ENCODE assay signal across 17 cellular contexts in genomic region chr1:98406346-98407088, GRCh38.
A peak's percentile ranks its signal among the peaks of the same experiment; 100 is the strongest.
DNase-seq lines count a peak whose midpoint lies in the region; ATAC-seq and TF ChIP-seq lines count a peak whose summit lies in the region.
"Had no signal": no experiment of that assay in that cellular context is flagged by ENCODE, and none has a peak within 500 bp of the region (broad histone marks: within the 10 kb centered on the region; RNA-seq: fewer than 3 reads in every experiment).

No MANE protein-coding gene starts in this region.

- WGBS in endodermal cell (ENCODE audit: insufficient coverage in 1 of 2, insufficient read length in 1 of 2), 2 experiments = 88% methylated on average over 1 of the region's 1 CpG; no CpG with 5 or more reads in 1 of the 2 experiments

- peak overlapping the region; percentile 47; the same call in 1 of the 2 replicates for H3K4me2 ChIP-seq in DND-41 (ENCODE audit: insufficient read depth, low read length)

- ATAC-seq in DND-41 (ENCODE audit: insufficient read depth, low read depth) (no peak), natural killer cell (no peak)
- ATAC-seq: right cardiac atrium had no signal

- H3K4me1 ChIP-seq in DND-41 (ENCODE audit: insufficient read depth, low read length) (peaks cover 59% of the 10 kb centered on the region), endodermal cell (ENCODE audit: control insufficient read depth, insufficient read depth, low read length) (peaks cover 9% of the 10 kb centered on the region)

- H3K9me3 Mint-ChIP-seq in natural killer cell (no peaks in the 10 kb centered on the region), type B pancreatic cell (no peaks in the 10 kb centered on the region), endodermal cell (peaks cover 3% of the 10 kb centered on the region)
- H3K9me3 Mint-ChIP-seq: stimulated activated naive B cell treated with anti-CD40 and anti-IgM and Interleukin-4, amounts not matched to agents 10 μg/mL and 1 μg/mL and 100 μg/mL, for 72 hours had no signal

- peak overlapping the region; percentile 19 for H2AFZ ChIP-seq in DND-41 (ENCODE audit: low read depth, low read length)

- intact Hi-C loops in natural killer cell (cut with micrococcal nuclease) = no loop called here

- H3K36me3 ChIP-seq in DND-41 (ENCODE audit: insufficient read depth, low read length) (no peaks in the 10 kb centered on the region), endodermal cell (ENCODE audit: control insufficient read depth, insufficient read depth, low read length) (no peaks in the 10 kb centered on the region)
- H3K36me3 ChIP-seq: tibial nerve had no signal

- H3K27me3 ChIP-seq in DND-41 (ENCODE audit: insufficient read depth, low read length, poor library complexity) (no peaks in the 10 kb centered on the region), endodermal cell (ENCODE audit: control insufficient read depth, insufficient read depth, low read length, poor library complexity, severe bottlenecking) (no peaks in the 10 kb centered on the region)
- H3K27me3 ChIP-seq: tibial nerve had no signal

- no peaks in the 10 kb centered on the region for H4K20me1 ChIP-seq in DND-41 (ENCODE audit: insufficient read depth, low read length)

- H3K4me3 ChIP-seq in DND-41 (ENCODE audit: low read depth in 1 of 2, low read length in 2 of 2) = no peak overlapping the region
- H3K4me3 ChIP-seq in endodermal cell (ENCODE audit: low read length) = no peak overlapping the region
- H3K4me3 ChIP-seq: tibial nerve had no signal

- H3K79me2 ChIP-seq in DND-41 (ENCODE audit: insufficient read depth, low read length) = no peaks in the 10 kb centered on the region

- peak overlapping the region; percentile 49 for H3K9ac ChIP-seq in DND-41 (ENCODE audit: low read depth, low read length)
- no peak overlapping the region for H3K9ac ChIP-seq in endodermal cell (ENCODE audit: extremely low read depth, low read length, poor library complexity, severe bottlenecking)

- H3K27me3 Mint-ChIP-seq in natural killer cell (ENCODE audit: low read depth in 2 of 2) (no peaks in the 10 kb centered on the region), type B pancreatic cell (no peaks in the 10 kb centered on the region), endodermal cell (ENCODE audit: insufficient read depth) (peaks cover 2% of the 10 kb centered on the region)
- H3K27me3 Mint-ChIP-seq: stimulated activated naive B cell treated with anti-CD40 and anti-IgM and Interleukin-4, amounts not matched to agents 10 μg/mL and 1 μg/mL and 100 μg/mL, for 72 hours had no signal

- TF ChIP-seq CTCF in DND-41 (IDR thresholded peaks at IDR 0.05; ENCODE audit: borderline replicate concordance, extremely low read depth, low read length, poor library complexity, severe bottlenecking) (peak; percentile 58), natural killer cell (IDR thresholded peaks at IDR 0.05) (no peak), type B pancreatic cell (conservative IDR thresholded peaks at IDR 0.05) (no peak), endodermal cell (conservative IDR thresholded peaks at IDR 0.05) (no peak)

- H3K4me1 Mint-ChIP-seq in natural killer cell = peaks cover 35 to 44% of the 10 kb centered on the region in 2 donors
- H3K4me1 Mint-ChIP-seq in type B pancreatic cell (ENCODE audit: unreplicated experiment) = peaks cover 10% of the 10 kb centered on the region
- peaks cover 30% of the 10 kb centered on the region for H3K4me1 Mint-ChIP-seq in endodermal cell

- H3K27ac ChIP-seq in DND-41 (ENCODE audit: low read length) = peak overlapping the region; percentile 91
- no peak overlapping the region for H3K27ac ChIP-seq in endodermal cell (ENCODE audit: low read depth, low read length)
- H3K27ac ChIP-seq: RWPE1 had no signal

- H3K27ac Mint-ChIP-seq in natural killer cell = peak overlapping the region; percentile 88 to 90
- no peak overlapping the region for H3K27ac Mint-ChIP-seq in type B pancreatic cell
- no peak overlapping the region for H3K27ac Mint-ChIP-seq in endodermal cell
- H3K27ac Mint-ChIP-seq: stimulated activated naive B cell treated with anti-CD40 and anti-IgM and Interleukin-4, amounts not matched to agents 10 μg/mL and 1 μg/mL and 100 μg/mL, for 72 hours had no signal

- H3K9me3 ChIP-seq in DND-41 (ENCODE audit: insufficient read depth, low read length, severe bottlenecking) (no peaks in the 10 kb centered on the region), endodermal cell (ENCODE audit: control insufficient read depth, low read length) (no peaks in the 10 kb centered on the region)
- H3K9me3 ChIP-seq: Caco-2, tibial nerve had no signal

- no peak overlapping the region for H3K4me3 Mint-ChIP-seq in natural killer cell
- H3K4me3 Mint-ChIP-seq in type B pancreatic cell = no peak overlapping the region
- H3K4me3 Mint-ChIP-seq in endodermal cell = no peak overlapping the region
- H3K4me3 Mint-ChIP-seq: stimulated activated naive B cell treated with anti-CD40 and anti-IgM and Interleukin-4, amounts not matched to agents 10 μg/mL and 1 μg/mL and 100 μg/mL, for 72 hours had no signal

- DNase-seq in DND-41 (no peak), LHCN-M2 (ENCODE audit: low read depth) (peak; percentile 41), SK-N-DZ (ENCODE audit: low spot score) (peak; percentile 51), natural killer cell (no peak), type B pancreatic cell (ENCODE audit: extremely low spot score, unreplicated experiment) (no peak), endodermal cell (no peak), pons (ENCODE audit: low spot score) (no peak), NCI-H2196 treated with DMSO at 0.1 percent for 48 hours (lab: John Stamatoyannopoulos, UW; ENCODE audit: unreplicated experiment) (no peak)
- DNase-seq: activated naive CD4-positive, alpha-beta T cell treated with Interleukin-2 at 50 U/mL for 16 hours; amygdala; Caco-2; NCI-H2227 treated with DMSO at 0.1 percent for 48 hours; NK-92 treated with Interleukin-12 subunit alpha and Interleukin-12 subunit beta, amount 100 ng/mL, for 24 hours; right cardiac atrium; stimulated activated naive B cell treated with anti-CD40 and anti-IgM and Interleukin-4, amounts not matched to agents 10 μg/mL and 1 μg/mL and 100 μg/mL, for 72 hours had no signal

- H3K36me3 Mint-ChIP-seq in natural killer cell (no peaks in the 10 kb centered on the region), type B pancreatic cell (no peaks in the 10 kb centered on the region), endodermal cell (ENCODE audit: low read depth) (no peaks in the 10 kb centered on the region)
- H3K36me3 Mint-ChIP-seq: stimulated activated naive B cell treated with anti-CD40 and anti-IgM and Interleukin-4, amounts not matched to agents 10 μg/mL and 1 μg/mL and 100 μg/mL, for 72 hours had no signal

Comparison
In these comparisons a context has a peak if more than half of its experiments do, and no peak if none do; other contexts are left out.
1. DNase-seq: peak in LHCN-M2 (single experiment) and SK-N-DZ (single experiment); none in DND-41 (single experiment), natural killer cell (single experiment), type B pancreatic cell (single experiment), endodermal cell (single experiment), pons (single experiment) and NCI-H2196 treated with DMSO at 0.1 percent for 48 hours (single experiment).
2. H3K27ac Mint-ChIP-seq: peak in natural killer cell (2 of 2); none in type B pancreatic cell (single experiment) and endodermal cell (single experiment).